20 cellular contexts compared by ENCODE assay signal in the genomic region with DNA sequence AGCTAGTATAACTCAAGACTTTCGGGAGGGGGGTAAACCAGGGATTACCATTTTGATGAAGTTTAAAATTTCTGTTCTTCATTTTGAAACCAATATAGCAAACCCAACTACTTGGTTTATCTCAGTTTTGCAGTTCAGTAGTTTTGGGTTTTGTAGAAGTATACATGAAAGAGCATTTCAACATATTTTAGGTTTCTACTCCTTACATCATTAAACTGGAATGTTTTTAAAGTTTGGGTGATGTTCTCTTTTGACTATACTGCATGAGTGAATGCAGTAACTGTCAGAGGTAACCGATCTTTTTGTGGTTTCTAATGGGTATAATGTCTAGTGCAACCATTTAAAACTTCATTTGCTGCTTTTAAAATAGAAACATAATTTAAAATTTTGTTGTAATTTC.
"Had no signal": no experiment of that assay in that cellular context is flagged by ENCODE, and none has a peak within 500 bp of the region (broad histone marks: within the 10 kb centered on the region; RNA-seq: fewer than 3 reads in every experiment).

No MANE protein-coding gene starts in this region.

- FAIRE-seq: colon, urothelium cell line had no signal

- H3K9me3 ChIP-seq: heart left ventricle, neutrophil, ovary, right atrium auricular region, sigmoid colon, suprapubic skin, thyroid gland had no signal

- H3K4me3 ChIP-seq: heart left ventricle, ovary, right atrium auricular region, sigmoid colon, skin epidermis, suprapubic skin, thyroid gland had no signal

- DNase-seq: dermis blood vessel endothelial cell; foreskin melanocyte; heart left ventricle; hippocampal formation; mesendoderm; naive B cell; nephron progenitor cell; ovary; sigmoid colon; stimulated activated CD4-positive, alpha-beta T cell treated with anti-CD3 and anti-CD28 coated beads, Interleukin-2, amount 100 ng/mL, for 48 hours; stimulated activated CD8-positive, alpha-beta memory T cell treated with anti-CD3 and anti-CD28 coated beads, Interleukin-4, amount 100 ng/mL, for 48 hours; stimulated activated naive CD8-positive, alpha-beta T cell treated with anti-CD3 and anti-CD28 coated beads, Interleukin-15, Interleukin-2, amounts not matched to agents 100 U/mL and 50 U/mL, for 24 hours; thyroid gland had no signal

- H3K36me3 ChIP-seq: heart left ventricle, neutrophil, ovary, right atrium auricular region, sigmoid colon, suprapubic skin, thyroid gland had no signal

- ATAC-seq: heart left ventricle; stimulated activated effector memory CD8-positive, alpha-beta T cell treated with anti-CD3 and anti-CD28 coated beads, Interleukin-12 subunit alpha, Interleukin-12 subunit beta, amount 100 ng/mL, for 72 hours; stimulated activated naive CD8-positive, alpha-beta T cell treated with anti-CD3 and anti-CD28 coated beads, Interleukin-15, Interleukin-2, amounts not matched to agents 100 U/mL and 50 U/mL, for 24 hours had no signal

- H3K27ac ChIP-seq: heart left ventricle, neutrophil, ovary, right atrium auricular region, sigmoid colon, skin epidermis, suprapubic skin, thyroid gland had no signal

- H3K4me1 ChIP-seq: heart left ventricle, right atrium auricular region, suprapubic skin, thyroid gland had no signal

- H3K27me3 ChIP-seq: heart left ventricle, neutrophil, ovary, right atrium auricular region, sigmoid colon, suprapubic skin, thyroid gland had no signal
